8 cellular contexts compared by ENCODE assay signal in the genomic region with DNA sequence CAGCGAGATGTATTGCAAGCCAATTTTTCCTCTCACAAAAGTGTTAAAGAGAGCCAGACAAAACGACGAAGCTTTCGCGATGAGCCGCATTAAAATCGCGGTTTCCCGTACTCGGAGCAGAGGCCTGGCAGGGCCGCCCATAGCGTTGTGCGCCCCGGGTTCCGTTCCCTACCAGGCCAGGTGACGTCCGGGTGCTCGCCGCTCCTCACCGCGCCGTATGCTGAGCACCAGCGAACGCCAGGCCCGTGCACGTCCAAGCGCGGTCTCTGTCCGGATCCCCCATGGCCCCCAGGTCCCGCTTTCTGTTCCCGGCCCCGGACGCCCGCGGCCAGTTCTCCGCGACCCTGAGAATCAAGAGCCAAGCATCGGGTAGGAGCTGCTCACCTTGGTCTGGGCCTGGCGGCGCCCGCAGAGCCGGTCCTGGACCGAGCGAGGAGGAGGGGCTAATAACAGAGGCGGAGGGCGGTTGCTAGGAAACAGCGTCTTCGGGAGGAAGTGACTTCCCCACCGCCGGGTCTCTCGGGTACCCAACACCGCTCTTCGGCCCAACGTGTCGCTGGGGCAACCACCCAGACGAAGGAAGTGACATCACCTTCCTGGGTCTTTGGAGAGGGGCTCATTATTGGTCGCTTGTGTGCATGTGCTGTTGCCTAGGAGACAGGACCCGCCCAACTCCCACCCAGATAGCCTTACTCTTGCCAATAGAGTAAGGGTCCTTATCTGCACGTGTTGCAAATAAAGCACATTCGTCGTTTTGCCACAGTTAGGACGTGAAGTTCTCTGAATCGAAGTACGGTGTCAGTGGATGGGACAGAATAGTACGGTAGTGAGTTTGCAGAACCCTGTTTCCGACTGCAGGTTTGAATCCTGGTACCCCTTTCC. TPM values are rescaled to one million over a fixed set of nuclear protein-coding genes. Genes with fewer than 3 reads are reported as not detected.
DNase-seq lines count a peak whose midpoint lies in the region; ATAC-seq and TF ChIP-seq lines count a peak whose summit lies in the region.

A gene (minus strand): TSS at position 579 of the 882 bp plus-strand sequence. CDS start 1,115 bp downstream, outside the sequence.

- peak within 1 kb of the TSS; percentile 75 for H4K8ac ChIP-seq in trophoblast cell (ENCODE audit: low read depth, low read length)

- peak within 1 kb of the TSS; percentile 87 for H3K4me3 Mint-ChIP-seq in activated naive CD8-positive, alpha-beta T cell treated with anti-CD3 and anti-CD28 coated beads for 36 hours

- no CpG with 5 or more reads among the region's 66 CpGs for WGBS in trophoblast cell (ENCODE audit: extremely low coverage, insufficient coverage, insufficient read length)
- WGBS in tibial nerve, 2 donors = 6 to 8% methylated on average over 43 to 60 of the region's 66 CpGs

- H3K27ac ChIP-seq in SK-N-MC (no peak within 1 kb of the TSS), trophoblast cell (ENCODE audit: low read depth, low read length) (no peak within 1 kb of the TSS), tibial nerve (peak within 1 kb of the TSS in 2 of 4 donors; percentile 21 to 65)

- no peak within 1 kb of the TSS for H2AK5ac ChIP-seq in trophoblast cell (ENCODE audit: low read length)

- H3K36me3 ChIP-seq in SK-N-MC (ENCODE audit: insufficient read depth, low read length) (no peaks in the 10 kb centered on the region), trophoblast cell (ENCODE audit: control insufficient read depth in 1 of 2, insufficient read depth in 2 of 2, low read length in 2 of 2) (no peaks in the 10 kb centered on the region), tibial nerve (no peaks in the 10 kb centered on the region)

- H3K4me1 Mint-ChIP-seq in activated naive CD8-positive, alpha-beta T cell treated with anti-CD3 and anti-CD28 coated beads for 36 hours = peaks cover 12% of the 10 kb centered on the region

- no peaks in the 10 kb centered on the region for H3K27me3 ChIP-seq in trophoblast cell (ENCODE audit: insufficient read depth, low read length)
- no peaks in the 10 kb centered on the region for H3K27me3 ChIP-seq in tibial nerve

- TF ChIP-seq CTCF in tibial nerve (IDR thresholded peaks at IDR 0.05) = no peak

- no peak within 1 kb of the TSS for H2BK120ac ChIP-seq in trophoblast cell (ENCODE audit: insufficient read depth, low read length, poor library complexity)

- peak within 1 kb of the TSS; percentile 57 for H3K9ac ChIP-seq in SK-N-MC (ENCODE audit: insufficient read length)
- H3K9ac ChIP-seq in trophoblast cell (ENCODE audit: low read length) = peak within 1 kb of the TSS; percentile 21

- no peak within 1 kb of the TSS for H3K18ac ChIP-seq in trophoblast cell (ENCODE audit: low read length)

- no peaks in the 10 kb centered on the region for H3K36me3 Mint-ChIP-seq in activated naive CD8-positive, alpha-beta T cell treated with anti-CD3 and anti-CD28 coated beads for 36 hours

- peaks cover 1% of the 10 kb centered on the region for H3K79me1 ChIP-seq in trophoblast cell (ENCODE audit: low read length)

- H3K4me2 ChIP-seq in trophoblast cell (ENCODE audit: low read length) = peak within 1 kb of the TSS; percentile 60

- H3K14ac ChIP-seq in trophoblast cell (ENCODE audit: low read length) = no peak within 1 kb of the TSS

- peak within 1 kb of the TSS; percentile 86 for H3K27ac Mint-ChIP-seq in activated naive CD8-positive, alpha-beta T cell treated with anti-CD3 and anti-CD28 coated beads for 36 hours

- H3K79me2 ChIP-seq in trophoblast cell (ENCODE audit: control insufficient read depth, insufficient read depth, low read length, poor library complexity) = peaks cover 2% of the 10 kb centered on the region

- no peaks in the 10 kb centered on the region for H3K9me3 ChIP-seq in SK-N-MC (ENCODE audit: low read depth, low read length)
- no peaks in the 10 kb centered on the region for H3K9me3 ChIP-seq in trophoblast cell (ENCODE audit: insufficient read depth, low read depth, low read length)
- no peaks in the 10 kb centered on the region for H3K9me3 ChIP-seq in tibial nerve

- TF ChIP-seq POLR2A in tibial nerve (IDR thresholded peaks at IDR 0.05) = no peak

- peak; percentile 98 for ATAC-seq in GM21576 (IDR thresholded peaks at IDR 0.05; ENCODE audit: unreplicated experiment)
- ATAC-seq in Right ventricle myocardium superior (ENCODE audit: poor library complexity) = peak; percentile 99

- DNase-seq in DMS53 (lab: John Stamatoyannopoulos, UW) (peak; percentile 99), SK-N-MC (ENCODE audit: low read depth, low spot score) (peak; percentile 68), Right ventricle myocardium superior (peak; percentile 91), trophoblast cell (peak; percentile 73 to 79), tibial nerve (ENCODE audit: low spot score in 2 of 2) (peak; percentile 65 to 75)
- DNase-seq in Jurkat, Clone E6-1 (ENCODE audit: low read depth, low spot score) = peak; percentile 93
- peak; percentile 92 for DNase-seq in activated naive CD8-positive, alpha-beta T cell treated with anti-CD3 and anti-CD28 coated beads for 36 hours

- no peaks in the 10 kb centered on the region for H3K27me3 Mint-ChIP-seq in activated naive CD8-positive, alpha-beta T cell treated with anti-CD3 and anti-CD28 coated beads for 36 hours

- H3K4me1 ChIP-seq in trophoblast cell (ENCODE audit: control insufficient read depth in 1 of 2, insufficient read depth in 2 of 2, low read length in 2 of 2) (no peaks in the 10 kb centered on the region), tibial nerve (peaks cover 0 to 12% (median 2%) of the 10 kb centered on the region in 4 donors)

- H2AFZ ChIP-seq in trophoblast cell (ENCODE audit: insufficient read depth, low read length, poor library complexity) = peak within 1 kb of the TSS; percentile 46

- H3K23ac ChIP-seq in trophoblast cell (ENCODE audit: low read length) = no peak within 1 kb of the TSS

- no peak within 1 kb of the TSS for H2BK5ac ChIP-seq in trophoblast cell (ENCODE audit: low read depth, low read length, poor library complexity)

- no peak within 1 kb of the TSS for H4K12ac ChIP-seq in trophoblast cell (ENCODE audit: low read depth, low read length)

- H3K4ac ChIP-seq in trophoblast cell (ENCODE audit: low read depth, low read length) = no peak within 1 kb of the TSS

- H4K91ac ChIP-seq in trophoblast cell (ENCODE audit: low read depth, low read length) = peak within 1 kb of the TSS; percentile 22

- peak in 1 of 2 donors; percentile 18 for TF ChIP-seq EP300 in tibial nerve (IDR thresholded peaks at IDR 0.05)

- peak within 1 kb of the TSS; percentile 65 for H3K4me3 ChIP-seq in Jurkat, Clone E6-1 (ENCODE audit: low read length)
- H3K4me3 ChIP-seq in SK-N-MC (peak within 1 kb of the TSS; percentile 97), trophoblast cell (ENCODE audit: low read depth, low read length) (peak within 1 kb of the TSS; percentile 82), tibial nerve (peak within 1 kb of the TSS; percentile 51 to 77 (median 58))

- intact Hi-C loops in Right ventricle myocardium superior (cut with DNase I) = no loop called here

- H2BK12ac ChIP-seq in trophoblast cell (ENCODE audit: low read length) = no peak within 1 kb of the TSS

- no peaks in the 10 kb centered on the region for H3K9me3 Mint-ChIP-seq in activated naive CD8-positive, alpha-beta T cell treated with anti-CD3 and anti-CD28 coated beads for 36 hours

RNA-seq across cellular contexts. Expression of the gene that starts here (rescaled TPM):
- polyA plus RNA-seq in Jurkat, Clone E6-1 (2012; ENCODE audit: insufficient read depth, insufficient read length) = 3.7 TPM
- 1 to 10 TPM; 8.1 to 8.4 TPM for total RNA-seq in activated naive CD8-positive, alpha-beta T cell treated with anti-CD3 and anti-CD28 coated beads for 36 hours
- total RNA-seq in Right ventricle myocardium superior = 5.3 TPM
- polyA plus RNA-seq in trophoblast cell (2013) = 10.6 and 10.9 TPM in 2 replicates
- 10 to 100 TPM in 1 of 4 donors, 1 to 10 TPM in 3; 6.0 to 17.4 (median 8.8) TPM for total RNA-seq in tibial nerve
